7 cellular contexts compared by ENCODE assay signal in the genomic region with DNA sequence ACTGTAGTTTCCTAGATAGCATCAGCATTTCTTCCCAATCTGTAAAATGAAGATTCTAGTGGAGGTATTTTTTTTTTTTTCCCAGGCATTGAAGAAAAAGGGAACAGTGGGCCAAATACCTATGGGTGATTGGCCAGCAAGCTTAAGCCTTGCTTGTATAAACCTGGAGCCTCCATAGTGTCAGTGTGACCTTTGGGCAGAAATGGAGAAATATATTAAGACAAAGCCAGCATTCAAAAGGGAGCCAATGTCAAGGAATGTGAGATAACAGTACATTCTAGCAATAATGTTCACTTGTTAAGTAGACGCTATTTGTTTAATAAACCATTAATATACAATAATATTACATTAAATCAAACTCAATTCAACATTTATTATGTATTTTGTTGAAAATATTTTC.
"Had no signal": no experiment of that assay in that cellular context is flagged by ENCODE, and none has a peak within 500 bp of the region (broad histone marks: within the 10 kb centered on the region; RNA-seq: fewer than 3 reads in every experiment).

No MANE protein-coding gene starts in this region.

- H3K9ac ChIP-seq: KMS-11 had no signal

- H3K27ac ChIP-seq: HL-60, KMS-11 had no signal

- H3K4me3 ChIP-seq: K562 had no signal

- DNase-seq: IMR-90, KBM-7, KG1 had no signal

- H3K4me2 ChIP-seq: KMS-11 had no signal

- FAIRE-seq: HTR-8/SVneo, K562 had no signal

- ATAC-seq: K562 had no signal
